Comparison of ENCODE assay signal across 24 cellular contexts in genomic region chr4:86401826-86402225, GRCh38.
"Had no signal": no experiment of that assay in that cellular context is flagged by ENCODE, and none has a peak within 500 bp of the region (broad histone marks: within the 10 kb centered on the region; RNA-seq: fewer than 3 reads in every experiment).

No MANE protein-coding gene starts in this region.

- H3K27ac Mint-ChIP-seq: dendritic cell treated with granulocyte-macrophage colony-stimulating factor and Interleukin-4, amounts not matched to agents 40 ng/mL and 50 ng/mL, for 4 days; effector memory CD8-positive, alpha-beta T cell; stimulated activated naive B cell treated with anti-CD40 and anti-IgM and Interleukin-4, amounts not matched to agents 10 μg/mL and 1 μg/mL and 100 μg/mL, for 72 hours had no signal

- H3K27ac ChIP-seq: epithelial cell of prostate, esophagus muscularis mucosa, psoas muscle, right lobe of liver, stomach, thoracic aorta, transverse colon had no signal

- ATAC-seq: effector memory CD8-positive, alpha-beta T cell; left colon; left ventricle myocardium superior; psoas muscle; right lobe of liver; stimulated activated naive B cell treated with anti-CD40 and anti-IgM and Interleukin-4, amounts not matched to agents 10 μg/mL and 1 μg/mL and 100 μg/mL, for 72 hours had no signal

- H3K4me3 Mint-ChIP-seq: dendritic cell treated with granulocyte-macrophage colony-stimulating factor and Interleukin-4, amounts not matched to agents 40 ng/mL and 50 ng/mL, for 4 days; effector memory CD8-positive, alpha-beta T cell; nephron; stimulated activated naive B cell treated with anti-CD40 and anti-IgM and Interleukin-4, amounts not matched to agents 10 μg/mL and 1 μg/mL and 100 μg/mL, for 72 hours had no signal

- H3K27me3 Mint-ChIP-seq: dendritic cell treated with granulocyte-macrophage colony-stimulating factor and Interleukin-4, amounts not matched to agents 40 ng/mL and 50 ng/mL, for 4 days; effector memory CD8-positive, alpha-beta T cell had no signal

- H3K36me3 Mint-ChIP-seq: stimulated activated naive B cell treated with anti-CD40 and anti-IgM and Interleukin-4, amounts not matched to agents 10 μg/mL and 1 μg/mL and 100 μg/mL, for 72 hours had no signal

- H3K27me3 ChIP-seq: esophagus muscularis mucosa, right lobe of liver, stomach, transverse colon had no signal

- H3K4me3 ChIP-seq: esophagus muscularis mucosa, lung, psoas muscle, right lobe of liver, stomach, thoracic aorta, transverse colon had no signal

- H3K4me1 ChIP-seq: esophagus muscularis mucosa, psoas muscle, right lobe of liver, stomach, transverse colon had no signal

- H3K4me1 Mint-ChIP-seq: nephron had no signal

- H3K9me3 Mint-ChIP-seq: dendritic cell treated with granulocyte-macrophage colony-stimulating factor and Interleukin-4, amounts not matched to agents 40 ng/mL and 50 ng/mL, for 4 days; nephron; stimulated activated naive B cell treated with anti-CD40 and anti-IgM and Interleukin-4, amounts not matched to agents 10 μg/mL and 1 μg/mL and 100 μg/mL, for 72 hours had no signal

- H3K36me3 ChIP-seq: esophagus muscularis mucosa, right lobe of liver, stomach, thoracic aorta, transverse colon had no signal

- DNase-seq: cerebellar nuclear complex; effector memory CD8-positive, alpha-beta T cell; foreskin melanocyte; head of caudate nucleus; hippocampal formation; left colon; left ventricle myocardium superior; mesenchymal stem cell; midbrain; psoas muscle; retina; right lobe of liver; stimulated activated CD4-positive, alpha-beta T cell treated with anti-CD3 and anti-CD28 coated beads, Interleukin-2, amount 100 ng/mL, for 24 hours; stimulated activated CD4-positive, alpha-beta T cell treated with anti-CD3 and anti-CD28 coated beads, Interleukin-4, amount 100 ng/mL, for 4 hours; stimulated activated naive B cell treated with anti-CD40 and anti-IgM and Interleukin-4, amounts not matched to agents 10 μg/mL and 1 μg/mL and 100 μg/mL, for 72 hours; stomach; substantia nigra; transverse colon had no signal

- H3K9me3 ChIP-seq: esophagus muscularis mucosa, psoas muscle, right lobe of liver, stomach, thoracic aorta, transverse colon had no signal
